12 cellular contexts compared by ENCODE assay signal in the genomic region with DNA sequence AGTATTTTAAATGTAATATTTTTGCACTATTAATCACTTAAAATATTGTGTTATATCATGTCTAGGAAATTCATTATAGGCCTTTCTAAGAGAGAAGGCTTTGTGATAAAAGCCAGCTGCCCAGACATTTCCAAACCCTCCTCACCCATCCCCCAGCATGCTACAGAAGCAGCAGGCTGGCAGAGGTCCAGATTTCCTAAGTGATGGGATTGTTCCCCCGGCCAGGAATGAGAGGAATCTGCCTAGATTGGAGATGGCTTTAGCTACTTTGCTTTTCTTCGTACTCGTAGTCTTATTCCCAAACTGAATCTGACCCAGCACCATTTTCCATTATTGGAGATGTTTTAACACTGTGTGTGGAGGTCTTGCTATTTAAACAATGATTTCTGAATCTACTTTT. TPM values are rescaled to one million over a fixed set of nuclear protein-coding genes. Genes with fewer than 3 reads are reported as not detected.
A peak's percentile ranks its signal among the peaks of the same experiment; 100 is the strongest.
DNase-seq lines count a peak whose midpoint lies in the region; ATAC-seq and TF ChIP-seq lines count a peak whose summit lies in the region.
"Had no signal": no experiment of that assay in that cellular context is flagged by ENCODE, and none has a peak within 500 bp of the region (broad histone marks: within the 10 kb centered on the region; RNA-seq: fewer than 3 reads in every experiment).

No MANE protein-coding gene starts in this region.

- H3K9ac ChIP-seq in PC-3 (ENCODE audit: low read length) = no peak overlapping the region
- H3K9ac ChIP-seq: parathyroid adenoma had no signal

- ATAC-seq in PC-3 (no peak), GM19324 (IDR thresholded peaks at IDR 0.05; ENCODE audit: low FRiP score, unreplicated experiment) (no peak), HG02642 (IDR thresholded peaks at IDR 0.05; ENCODE audit: poor library complexity, unreplicated experiment) (no peak), HG02973 (IDR thresholded peaks at IDR 0.05; ENCODE audit: unreplicated experiment) (no peak)

- BruUV-seq in PC-3 (replicated peaks; lab: Mats Ljungman, UMichigan) = no TSS peak

- peaks cover 40% of the 10 kb centered on the region for H3K4me1 ChIP-seq in PC-3 (ENCODE audit: insufficient read depth, low read length)

- CTCF ChIA-PET in PC-3 (lab: Charles Lee) = no interaction called here

- no peaks in the 10 kb centered on the region for H3K27me3 ChIP-seq in PC-3 (ENCODE audit: low read length)

- TF ChIP-seq CTCF in PC-3 (conservative IDR thresholded peaks at IDR 0.05; ENCODE audit: low read depth, low read length) = no peak
- TF ChIP-seq CTCF in fibroblast of the aortic adventitia (IDR thresholded peaks at IDR 0.05; ENCODE audit: insufficient read depth, low read length) = no peak

- POLR2A ChIA-PET in PC-3 (lab: Charles Lee; ENCODE audit: unreplicated experiment) = no interaction called here

- H2AFZ ChIP-seq in PC-3 (ENCODE audit: low read length) = no peak overlapping the region
- H2AFZ ChIP-seq: parathyroid adenoma had no signal

- H4K20me1 ChIP-seq in PC-3 (ENCODE audit: low read length) = no peaks in the 10 kb centered on the region

- no peak overlapping the region for H3K27ac ChIP-seq in PC-3 (ENCODE audit: low read length)
- H3K27ac ChIP-seq: HL-60, parathyroid adenoma, thoracic aorta had no signal

- H3K4me2 ChIP-seq in PC-3 (ENCODE audit: low read length) = peak overlapping the region; percentile 55

- no peaks in the 10 kb centered on the region for H3K9me2 ChIP-seq in PC-3 (replicated peaks; ENCODE audit: low read length)

- no peaks in the 10 kb centered on the region for H3K36me3 ChIP-seq in PC-3 (ENCODE audit: low read depth, low read length)
- H3K36me3 ChIP-seq: thoracic aorta had no signal

- H3K79me2 ChIP-seq in PC-3 (ENCODE audit: low read length) = no peaks in the 10 kb centered on the region
- H3K79me2 ChIP-seq: parathyroid adenoma had no signal

- intact Hi-C loops in PC-3 (cut with micrococcal nuclease) = no loop called here

- no peaks in the 10 kb centered on the region for H3F3A ChIP-seq in PC-3 (ENCODE audit: low read length, unreplicated experiment)

- no peaks in the 10 kb centered on the region for H3K9me3 ChIP-seq in PC-3 (ENCODE audit: low read length)
- H3K9me3 ChIP-seq: thoracic aorta had no signal

- DNase-seq in HCEC 1CT = peak; percentile 51
- DNase-seq in PC-3 = peak; percentile 13
- peak; percentile 86 for DNase-seq in fibroblast of the aortic adventitia (ENCODE audit: low read depth)
- DNase-seq in retina = peak; percentile 70
- DNase-seq in NAMALWA (ENCODE audit: low spot score) = no peak
- DNase-seq: effector CD8-positive, alpha-beta T cell had no signal

- H3K4me3 ChIP-seq in PC-3 (ENCODE audit: low read length) = no peak overlapping the region
- H3K4me3 ChIP-seq in fibroblast of the aortic adventitia (ENCODE audit: low read depth, low read length) = peak overlapping the region; percentile 20
- H3K4me3 ChIP-seq: thoracic aorta had no signal

RNA-seq across cellular contexts. Expression of a gene that starts 29.4 kb away (rescaled TPM):
- total RNA-seq in PC-3 (2014; rRNA removed) (6.6 and 8.2 TPM in 2 replicates), fibroblast of the aortic adventitia (ENCODE audit: low replicate concordance) (26.7 and 44.8 TPM in 2 replicates)
